Comparison of ENCODE assay signal across 20 cellular contexts in genomic region chr12:52165096-52165855, GRCh38. TPM values are rescaled to one million over a fixed set of nuclear protein-coding genes. Genes with fewer than 3 reads are reported as not detected.
DNase-seq lines count a peak whose midpoint lies in the region; ATAC-seq, FAIRE-seq and TF ChIP-seq lines count a peak whose summit lies in the region.
"Had no signal": no experiment of that assay in that cellular context is flagged by ENCODE, and none has a peak within 500 bp of the region (broad histone marks: within the 10 kb centered on the region; RNA-seq: fewer than 3 reads in every experiment).

No MANE protein-coding gene starts in this region.

- 65% methylated on average over 13 of the region's 13 CpGs for whole genome bisulfite sequencing in A549 (ENCODE audit: missing lambda C conversion rate)
- 60 to 79% methylated on average over 1 to 13 of the region's 13 CpGs for WGBS in transverse colon (ENCODE audit: low coverage in 1 of 2), 2 donors

- no peak for DNase-seq in A549 (ENCODE audit: low read depth in 1 of 2, low spot score in 1 of 2)
- no peak for DNase-seq in HFFc6
- no peak for DNase-seq in RWPE1 (ENCODE audit: low spot score)
- DNase-seq in glutamatergic neuron: peak; percentile 13
- no peak for DNase-seq in transverse colon
- DNase-seq in right atrium auricular region (ENCODE audit: low spot score): no peak
- DNase-seq: activated CD4-positive, alpha-beta T cell treated with anti-CD3 and anti-CD28 coated beads for 1 hour; activated CD8-positive, alpha-beta memory T cell treated with anti-CD3 and anti-CD28 coated beads, Interleukin-2, amount 50 U/mL, for 48 hours; activated naive CD4-positive, alpha-beta T cell treated with anti-CD3 and anti-CD28 coated beads for 36 hours; GOT3; immature natural killer cell; NCI-H1694; Peyer's patch; right lobe of liver had no signal

- no peaks in the 10 kb centered on the region for H3K27me3 Mint-ChIP-seq in HFFc6 (ENCODE audit: insufficient read depth)
- H3K27me3 Mint-ChIP-seq in glutamatergic neuron (ENCODE audit: unreplicated experiment): peaks cover 9% of the 10 kb centered on the region

- intact Hi-C loops in transverse colon (cut with DNase I; ENCODE audit: low total_unique reads): no loop called here

- TF ChIP-seq CTCF in A549 (IDR thresholded peaks at IDR 0.05) (no peak), HFFc6 (IDR thresholded peaks at IDR 0.05) (no peak), RWPE1 (conservative IDR thresholded peaks at IDR 0.05; ENCODE audit: low read depth) (no peak), glutamatergic neuron (IDR thresholded peaks at IDR 0.05; ENCODE audit: partially characterized antibody, unreplicated experiment) (no peak), transverse colon (IDR thresholded peaks at IDR 0.05) (no peak), right atrium auricular region (IDR thresholded peaks at IDR 0.05) (no peak)

- H3K4me1 ChIP-seq in A549 (peaks cover 86% of the 10 kb centered on the region), transverse colon (peaks cover 0 to 10% (median 1%) of the 10 kb centered on the region in 4 donors), right atrium auricular region (peaks cover 0 to 10% of the 10 kb centered on the region in 2 donors)
- H3K4me1 ChIP-seq: right lobe of liver had no signal

- POLR2A ChIA-PET in A549 (lab: Yijun Ruan, JAX) (interaction anchor here (1.3 kb wide), 1 partner anchor 21 kb away, joined by 4 read pairs; no protein-coding TSS in a partner anchor), RWPE1 (lab: Yijun Ruan, JAX; ENCODE audit: low non-redundant PET) (interaction anchor here (0.6 kb wide), 1 partner anchor 294 kb away, joined by 3 read pairs; no protein-coding TSS in a partner anchor)

- TF ChIP-seq EP300 in A549 (IDR thresholded peaks at IDR 0.05) (no peak), transverse colon (IDR thresholded peaks at IDR 0.05; ENCODE audit: low read depth) (no peak)

- no peak for TF ChIP-seq POLR2A in A549 (IDR thresholded peaks at IDR 0.05; ENCODE audit: low read length)
- no peak for TF ChIP-seq POLR2A in transverse colon (IDR thresholded peaks at IDR 0.05)

- H3K9me3 ChIP-seq in A549 (no peaks in the 10 kb centered on the region), transverse colon (no peaks in the 10 kb centered on the region), right atrium auricular region (no peaks in the 10 kb centered on the region)
- H3K9me3 ChIP-seq: Peyer's patch, right lobe of liver had no signal

- CTCF ChIA-PET in A549 (lab: Yijun Ruan, JAX): interaction anchor here (0.9 to 1.2 kb wide), 3 partner anchors 8 to 14 kb away, joined by 3 read pairs; no protein-coding TSS in a partner anchor
- CTCF ChIA-PET in RWPE1 (lab: Yijun Ruan, JAX): interaction anchor here (0.7 to 0.8 kb wide), 2 partner anchors 15 to 1147 kb away, joined by 3 read pairs; no protein-coding TSS in a partner anchor

- peak in 1 of 2 experiments; percentile 1; a peak in 3 of 6 replicates for ATAC-seq in A549
- ATAC-seq in HG03520 (IDR thresholded peaks at IDR 0.05; ENCODE audit: unreplicated experiment): no peak
- no peak for ATAC-seq in HG03439 (IDR thresholded peaks at IDR 0.05; ENCODE audit: unreplicated experiment)
- ATAC-seq: esophagus mucosa, right lobe of liver had no signal

- in situ Hi-C loops in transverse colon (cut with MboI; ENCODE audit: low pct_ligation_motif_present in 1 of 4, low pct_unique_long_range_greater_than_20kb in 1 of 4, low sequenced_read_pairs in 3 of 4): no loop called here

- H3K27ac Mint-ChIP-seq in HFFc6 (peak overlapping the region; percentile 50), glutamatergic neuron (ENCODE audit: unreplicated experiment) (no peak overlapping the region)
- H3K27ac Mint-ChIP-seq: activated naive CD4-positive, alpha-beta T cell treated with anti-CD3 and anti-CD28 coated beads for 36 hours; immature natural killer cell; T-helper 1 cell treated with Interleukin-12 subunit alpha and Interleukin-12 subunit beta and Interleukin-4 antibody, amounts not matched to agents 30 μg/mL and 1 μg/mL, for 36 hours had no signal

- peaks cover 43% of the 10 kb centered on the region for H3K4me1 Mint-ChIP-seq in HFFc6 (ENCODE audit: low read depth)
- peaks cover 1% of the 10 kb centered on the region for H3K4me1 Mint-ChIP-seq in glutamatergic neuron (ENCODE audit: low read depth, unreplicated experiment)

- H3K36me3 Mint-ChIP-seq in HFFc6 (ENCODE audit: low read depth): no peaks in the 10 kb centered on the region
- H3K36me3 Mint-ChIP-seq in glutamatergic neuron (ENCODE audit: unreplicated experiment): no peaks in the 10 kb centered on the region
- H3K36me3 Mint-ChIP-seq: immature natural killer cell had no signal

- peak overlapping the region; percentile 41 for H3K4me2 ChIP-seq in A549

- FAIRE-seq in A549 (lab: Jason Lieb, UNC): no peak

- H3K9me3 Mint-ChIP-seq in HFFc6 (no peaks in the 10 kb centered on the region), glutamatergic neuron (ENCODE audit: unreplicated experiment) (peaks cover 5% of the 10 kb centered on the region)
- H3K9me3 Mint-ChIP-seq: activated naive CD4-positive, alpha-beta T cell treated with anti-CD3 and anti-CD28 coated beads for 36 hours; immature natural killer cell; T-helper 1 cell treated with Interleukin-12 subunit alpha and Interleukin-12 subunit beta and Interleukin-4 antibody, amounts not matched to agents 30 μg/mL and 1 μg/mL, for 36 hours had no signal

- H3K4me3 Mint-ChIP-seq in HFFc6: no peak overlapping the region
- no peak overlapping the region for H3K4me3 Mint-ChIP-seq in glutamatergic neuron (ENCODE audit: unreplicated experiment)
- H3K4me3 Mint-ChIP-seq: activated naive CD4-positive, alpha-beta T cell treated with anti-CD3 and anti-CD28 coated beads for 36 hours; immature natural killer cell; T-helper 1 cell treated with Interleukin-12 subunit alpha and Interleukin-12 subunit beta and Interleukin-4 antibody, amounts not matched to agents 30 μg/mL and 1 μg/mL, for 36 hours had no signal

- H3K27me3 ChIP-seq in transverse colon (no peaks in the 10 kb centered on the region), right atrium auricular region (no peaks in the 10 kb centered on the region)
- H3K27me3 ChIP-seq: Peyer's patch, right lobe of liver had no signal

- H3K27ac ChIP-seq in A549 (peak overlapping the region; percentile 96 to 100), RWPE1 (peak overlapping the region; percentile 76), transverse colon (no peak overlapping the region), right atrium auricular region (no peak overlapping the region)
- H3K27ac ChIP-seq: Peyer's patch, right lobe of liver had no signal

- no peaks in the 10 kb centered on the region for H3K36me3 ChIP-seq in transverse colon
- H3K36me3 ChIP-seq in right atrium auricular region: no peaks in the 10 kb centered on the region
- H3K36me3 ChIP-seq: Peyer's patch, right lobe of liver had no signal

- H3K4me3 ChIP-seq in A549 (no peak overlapping the region), transverse colon (no peak overlapping the region), right atrium auricular region (no peak overlapping the region)
- H3K4me3 ChIP-seq: lung, Peyer's patch, right lobe of liver had no signal

- TF ChIP-seq RAD21 in A549 (conservative IDR thresholded peaks at IDR 0.05 in 1 of 2, IDR thresholded peaks at IDR 0.05 in 1 of 2): no peak

TF ChIP-seq in A549, 52 proteins besides CTCF, POLR2A, EP300 and RAD21:
- TF ChIP-seq BHLHE40 (IDR thresholded peaks at IDR 0.05; ENCODE audit: low read depth, low read length) (no peak), ESRRA (IDR thresholded peaks at IDR 0.05; ENCODE audit: borderline replicate concordance, low read length) (no peak), SMC3 (IDR thresholded peaks at IDR 0.05) (no peak), FOSL2 (IDR thresholded peaks at IDR 0.05) (no peak), FOSL2 (CRISPR knock-in tag; IDR thresholded peaks at IDR 0.05) (no peak), GATA3 (IDR thresholded peaks at IDR 0.05; ENCODE audit: borderline replicate concordance) (no peak), NFE2L2 (conservative IDR thresholded peaks at IDR 0.05; ENCODE audit: low read length) (no peak), ZFP36 (IDR thresholded peaks at IDR 0.05; ENCODE audit: borderline replicate concordance, partially characterized antibody) (peak; percentile 94)
- TF ChIP-seq, protein P1, sequence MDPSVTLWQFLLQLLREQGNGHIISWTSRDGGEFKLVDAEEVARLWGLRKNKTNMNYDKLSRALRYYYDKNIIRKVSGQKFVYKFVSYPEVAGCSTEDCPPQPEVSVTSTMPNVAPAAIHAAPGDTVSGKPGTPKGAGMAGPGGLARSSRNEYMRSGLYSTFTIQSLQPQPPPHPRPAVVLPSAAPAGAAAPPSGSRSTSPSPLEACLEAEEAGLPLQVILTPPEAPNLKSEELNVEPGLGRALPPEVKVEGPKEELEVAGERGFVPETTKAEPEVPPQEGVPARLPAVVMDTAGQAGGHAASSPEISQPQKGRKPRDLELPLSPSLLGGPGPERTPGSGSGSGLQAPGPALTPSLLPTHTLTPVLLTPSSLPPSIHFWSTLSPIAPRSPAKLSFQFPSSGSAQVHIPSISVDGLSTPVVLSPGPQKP (IDR thresholded peaks at IDR 0.05; ENCODE audit: low read depth, low read length): no peak
- TF ChIP-seq, protein P2, sequence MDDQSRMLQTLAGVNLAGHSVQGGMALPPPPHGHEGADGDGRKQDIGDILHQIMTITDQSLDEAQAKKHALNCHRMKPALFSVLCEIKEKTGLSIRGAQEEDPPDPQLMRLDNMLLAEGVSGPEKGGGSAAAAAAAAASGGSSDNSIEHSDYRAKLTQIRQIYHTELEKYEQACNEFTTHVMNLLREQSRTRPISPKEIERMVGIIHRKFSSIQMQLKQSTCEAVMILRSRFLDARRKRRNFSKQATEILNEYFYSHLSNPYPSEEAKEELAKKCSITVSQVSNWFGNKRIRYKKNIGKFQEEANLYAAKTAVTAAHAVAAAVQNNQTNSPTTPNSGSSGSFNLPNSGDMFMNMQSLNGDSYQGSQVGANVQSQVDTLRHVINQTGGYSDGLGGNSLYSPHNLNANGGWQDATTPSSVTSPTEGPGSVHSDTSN (IDR thresholded peaks at IDR 0.05): no peak
TF ChIP-seq in A549: peak in this region for 1.

RNA-seq across cellular contexts. Expression of gene KRT80, which starts 26.5 kb away (rescaled TPM):
- 59.8 and 63.1 TPM in 2 replicates for polyA plus RNA-seq in A549 (2011; rRNA removed)
- 62.9 and 86.5 TPM in 2 replicates for polyA plus RNA-seq in A549 (2012; cell fraction: cytosol; rRNA removed)
- polyA plus RNA-seq in A549 (2012; cell fraction: nucleus; rRNA removed): 87.4 and 102 TPM in 2 replicates
- 38.3 to 56.4 TPM (median 46.0 TPM) in 3 replicates for polyA plus RNA-seq in A549 (2017; fragmentation: RNase III; extraction: RNeasy Plus Mini Kit Qiagen cat#74134 plus additional on column Dnase treatment)
- polyA minus RNA-seq in A549 (2011; rRNA and poly(A)+ RNA removed): 76.5 and 77.5 TPM in 2 replicates
- 1 to 10 TPM; 2.3 to 3.7 (median 2.8) TPM for total RNA-seq in HFFc6 (2021; fragmentation: NEBNext Ultra II Directional; extraction: Animal tissue kit (Norgen Biotek cat#: 25700))
- not detected for total RNA-seq in glutamatergic neuron (ENCODE audit: unreplicated experiment)
- total RNA-seq in transverse colon: under 1 TPM in 1 of 4 donors, not detected in 3; 0.14 TPM
- total RNA-seq in right atrium auricular region: 1 to 10 TPM in 1 of 2 donors, under 1 TPM in 1; 0.30 to 1.5 TPM
- total RNA-seq: activated naive CD4-positive, alpha-beta T cell treated with anti-CD3 and anti-CD28 coated beads for 36 hours had no signal
- polyA plus RNA-seq: immature natural killer cell, neural cell had no signal

Comparison
In these comparisons a context has a peak if more than half of its experiments do, and no peak if none do; other contexts are left out.
1. H3K27ac ChIP-seq: peak in A549 (2 of 2) and RWPE1 (single experiment); none in transverse colon (0 of 4) and right atrium auricular region (0 of 2).